ENCODE assay signal across 8 cellular contexts in genomic region chr11:10392095-10392494, GRCh38.
A peak's percentile ranks its signal among the peaks of the same experiment; 100 is the strongest.
DNase-seq lines count a peak whose midpoint lies in the region; TF ChIP-seq lines count a peak whose summit lies in the region.
"Not testable (repeated sequence)": the region's sequence is repeated elsewhere in the genome, so short reads cannot be mapped to it uniquely, and the experiment has no call there.

No MANE protein-coding gene starts in this region.

- WGBS in GM23248 (ENCODE audit: low coverage in 1 of 2, low lambda C conversion rate in 2 of 2, missing lambda C conversion rate in 2 of 2), 2 experiments: 34 to 35% methylated on average over 5 of the region's 5 CpGs
- WGBS in esophagus muscularis mucosa: 73% methylated on average over 5 of the region's 5 CpGs
- 79% methylated on average over 5 of the region's 5 CpGs for WGBS in hepatocyte (ENCODE audit: low lambda C conversion rate, missing lambda C conversion rate)
- 76 to 84% (median 80%) methylated on average over 5 of the region's 5 CpGs for WGBS in stomach, 5 donors

- not testable (repeated sequence) for TF ChIP-seq POLR2A in esophagus muscularis mucosa (IDR thresholded peaks at IDR 0.05; ENCODE audit: low read depth); stomach (IDR thresholded peaks at IDR 0.05)

- peak overlapping the region; percentile 3; the same call in 1 of the 2 replicates for H2AFZ ChIP-seq in GM23248
- not testable (repeated sequence) for H2AFZ ChIP-seq in hepatocyte

- H3K79me2 ChIP-seq in GM23248 (ENCODE audit: insufficient read depth); hepatocyte: not testable (repeated sequence)

- H3K4me1 ChIP-seq in GM23248 (ENCODE audit: insufficient read depth): peaks cover 74% of the 10 kb centered on the region
- H3K4me1 ChIP-seq in HUES6 (ENCODE audit: control insufficient read depth, insufficient read depth, low read length): not testable (repeated sequence)
- H3K4me1 ChIP-seq in adipocyte (ENCODE audit: control insufficient read depth, insufficient read depth, low read length): peaks cover 76% of the 10 kb centered on the region
- H3K4me1 ChIP-seq in esophagus muscularis mucosa: peaks cover 9 to 72% (median 60%) of the 10 kb centered on the region in 4 donors
- peaks cover 36% of the 10 kb centered on the region for H3K4me1 ChIP-seq in hepatocyte (ENCODE audit: insufficient read depth)
- peaks cover 11 to 33% (median 25%) of the 10 kb centered on the region in 4 donors for H3K4me1 ChIP-seq in stomach

- not testable (repeated sequence) for TF ChIP-seq CTCF in 22Rv1 (IDR thresholded peaks at IDR 0.05); esophagus muscularis mucosa (IDR thresholded peaks at IDR 0.05); hepatocyte (IDR thresholded peaks at IDR 0.05; ENCODE audit: poor library complexity); stomach (IDR thresholded peaks at IDR 0.05)

- not testable (repeated sequence) for H3K36me3 ChIP-seq in GM23248 (ENCODE audit: low read depth); HUES6 (ENCODE audit: control insufficient read depth, insufficient read depth, low read length); adipocyte (ENCODE audit: control insufficient read depth, insufficient read depth, low read length, severe bottlenecking); esophagus muscularis mucosa; hepatocyte (replicated peaks; ENCODE audit: insufficient read depth, low read depth); stomach

- H3K27ac ChIP-seq in 22Rv1 (peak overlapping the region; percentile 12; the same call in 1 of the 2 replicates), GM23248 (peak overlapping the region; percentile 80), HUES6 (ENCODE audit: low read depth, low read length) (peak overlapping the region; percentile 40; the same call in 1 of the 2 replicates), esophagus muscularis mucosa (replicated peaks in 1 of 4) (peak overlapping the region in 3 of 4 donors; percentile 15 to 62 (median 61)), hepatocyte (peak overlapping the region; percentile 83), stomach (peak overlapping the region in 3 of 5 donors; percentile 24 to 42 (median 41))

- H4K20me1 ChIP-seq in GM23248 (ENCODE audit: insufficient read depth); hepatocyte (ENCODE audit: insufficient read depth, poor library complexity, severe bottlenecking): not testable (repeated sequence)

- not testable (repeated sequence) for H3K9me3 ChIP-seq in GM23248 (ENCODE audit: low read depth); HUES6 (ENCODE audit: control insufficient read depth, insufficient read depth, low read depth, low read length); adipocyte (ENCODE audit: control insufficient read depth, low read length); esophagus muscularis mucosa; hepatocyte (ENCODE audit: low read depth); stomach

- H3F3A ChIP-seq in GM23248 (ENCODE audit: insufficient read depth): peaks cover 50% of the 10 kb centered on the region

- H3K4me3 ChIP-seq in GM23248; HUES6 (ENCODE audit: low read depth, low read length); adipocyte (ENCODE audit: low read length); esophagus muscularis mucosa; hepatocyte; stomach: not testable (repeated sequence)

- intact Hi-C loops in esophagus muscularis mucosa (cut with DNase I); stomach (cut with DNase I; ENCODE audit: low total_unique reads): not testable (repeated sequence)

- peak overlapping the region; percentile 14 for H3K4me2 ChIP-seq in GM23248 (ENCODE audit: unreplicated experiment)
- not testable (repeated sequence) for H3K4me2 ChIP-seq in hepatocyte

- H3K9me2 ChIP-seq in GM23248 (ENCODE audit: insufficient read depth); hepatocyte (replicated peaks; ENCODE audit: insufficient read depth): not testable (repeated sequence)

- TF ChIP-seq EP300 in esophagus muscularis mucosa (IDR thresholded peaks at IDR 0.05); stomach (IDR thresholded peaks at IDR 0.05): not testable (repeated sequence)

- H3K9ac ChIP-seq in GM23248 (peak overlapping the region; percentile 49), HUES6 (ENCODE audit: low read length) (peak overlapping the region; percentile 23), adipocyte (ENCODE audit: low read length) (peak overlapping the region; percentile 49)

- DNase-seq in GM23248; adipocyte (ENCODE audit: low read depth); esophagus muscularis mucosa (ENCODE audit: extremely low spot score); hepatocyte (ENCODE audit: low spot score); stomach: not testable (repeated sequence)
- peak; percentile 33 for DNase-seq in NCI-H82 (lab: John Stamatoyannopoulos, UW)

- in situ Hi-C loops in GM23248 (cut with MboI): not testable (repeated sequence)

- not testable (repeated sequence) for H3K27me3 ChIP-seq in GM23248 (replicated peaks; ENCODE audit: insufficient read depth); HUES6 (ENCODE audit: control insufficient read depth, insufficient read depth, low read length); adipocyte (replicated peaks; ENCODE audit: control insufficient read depth, insufficient read depth, low read length); esophagus muscularis mucosa; hepatocyte; stomach

Comparison
In these comparisons a context has a peak if more than half of its experiments do, and no peak if none do; other contexts are left out.
1. H3K27ac ChIP-seq: peak in every context shown above with its lines; median percentile 83 in hepatocyte; 80 in GM23248; 61 in esophagus muscularis mucosa; 41 in stomach; 40 in HUES6; 12 in 22Rv1.